12 cellular contexts compared by ENCODE assay signal in the genomic region with DNA sequence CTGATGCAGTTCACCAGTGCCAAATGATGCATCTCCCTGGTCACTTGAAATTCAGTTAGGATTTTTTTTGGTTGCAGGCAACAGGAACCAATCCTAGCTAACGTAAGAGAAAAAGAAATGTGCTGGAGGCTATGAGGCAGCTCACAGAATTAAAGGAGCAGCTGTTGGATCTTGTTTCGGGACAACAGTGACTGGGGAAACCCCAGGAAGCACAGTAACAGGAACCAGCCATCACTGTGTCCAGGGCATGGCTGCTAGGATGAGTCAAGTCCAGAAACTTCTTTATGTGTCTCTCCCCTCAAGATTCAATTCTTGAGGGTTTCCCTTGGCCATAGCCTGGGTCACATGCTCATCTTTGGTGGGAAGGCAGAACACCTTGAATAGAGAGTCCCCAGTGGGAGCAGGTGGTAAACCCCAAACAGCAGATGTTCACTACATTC. TPM values are rescaled to one million over a fixed set of nuclear protein-coding genes. Genes with fewer than 3 reads are reported as not detected.
DNase-seq lines count a peak whose midpoint lies in the region; ATAC-seq, FAIRE-seq and TF ChIP-seq lines count a peak whose summit lies in the region.
"Had no signal": no experiment of that assay in that cellular context is flagged by ENCODE, and none has a peak within 500 bp of the region (broad histone marks: within the 10 kb centered on the region; RNA-seq: fewer than 3 reads in every experiment).

No MANE protein-coding gene starts in this region.

- CTCF ChIA-PET in WTC11 (lab: Charles Lee), result no interaction called here

- no peaks in the 10 kb centered on the region for H3K36me3 Mint-ChIP-seq in WTC11
- H3K36me3 Mint-ChIP-seq: naive thymus-derived CD8-positive, alpha-beta T cell had no signal

- H3K27me3 Mint-ChIP-seq in WTC11 (ENCODE audit: low read depth), result no peaks in the 10 kb centered on the region
- H3K27me3 Mint-ChIP-seq: naive thymus-derived CD8-positive, alpha-beta T cell had no signal

- DNase-seq in GM12892 (ENCODE audit: insufficient read length) (peak; percentile 19), GM20000 (ENCODE audit: low spot score) (peak; percentile 47), foreskin fibroblast (peak; percentile 82 to 86), KG1 (lab: John Stamatoyannopoulos, UW) (no peak), NCI-H1105 (lab: John Stamatoyannopoulos, UW) (no peak), NCI-H187 treated with DMSO at 0.1 percent for 48 hours (lab: John Stamatoyannopoulos, UW) (no peak), WTC11 (ENCODE audit: low spot score) (no peak)
- DNase-seq: brain microvascular endothelial cell; naive thymus-derived CD8-positive, alpha-beta T cell; stimulated activated naive CD4-positive, alpha-beta T cell had no signal

- POLR2A ChIA-PET in WTC11 (lab: Charles Lee), result no interaction called here

- H3K9me3 Mint-ChIP-seq in WTC11, result no peaks in the 10 kb centered on the region
- H3K9me3 Mint-ChIP-seq: naive thymus-derived CD8-positive, alpha-beta T cell had no signal

- H3K4me1 Mint-ChIP-seq in WTC11, result peaks cover 4% of the 10 kb centered on the region

- H3K4me3 Mint-ChIP-seq in WTC11, result no peak overlapping the region
- H3K4me3 Mint-ChIP-seq: naive thymus-derived CD8-positive, alpha-beta T cell had no signal

- no peak overlapping the region for H3K4me3 ChIP-seq in foreskin fibroblast (ENCODE audit: low read depth in 1 of 2, low read length in 2 of 2)

- H3K27ac Mint-ChIP-seq in WTC11, result no peak overlapping the region

- TF ChIP-seq CTCF in GM20000 (IDR thresholded peaks at IDR 0.05; ENCODE audit: extremely low read depth, missing control alignments) (no peak), foreskin fibroblast (IDR thresholded peaks at IDR 0.05; ENCODE audit: low read depth, low read length) (no peak), WTC11 (IDR thresholded peaks at IDR 0.05) (no peak)

- TF ChIP-seq POLR2A in GM12892 (IDR thresholded peaks at IDR 0.05; ENCODE audit: low read depth, low read length), result no peak

- FAIRE-seq in GM12892 (lab: Jason Lieb, UNC), result no peak
- FAIRE-seq: H1 had no signal

- ATAC-seq in HG03354 (IDR thresholded peaks at IDR 0.05; ENCODE audit: poor library complexity, severe bottlenecking, unreplicated experiment) (peak; percentile 71), WTC11 (no peak)
- ATAC-seq: naive thymus-derived CD8-positive, alpha-beta T cell had no signal

TF ChIP-seq in WTC11, 78 proteins besides CTCF, POLR2A, EP300 and RAD21:
- TF ChIP-seq, protein P1, sequence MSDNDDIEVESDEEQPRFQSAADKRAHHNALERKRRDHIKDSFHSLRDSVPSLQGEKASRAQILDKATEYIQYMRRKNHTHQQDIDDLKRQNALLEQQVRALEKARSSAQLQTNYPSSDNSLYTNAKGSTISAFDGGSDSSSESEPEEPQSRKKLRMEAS (CRISPR knock-in tag; IDR thresholded peaks at IDR 0.05), result no peak
- TF ChIP-seq, protein P2, sequence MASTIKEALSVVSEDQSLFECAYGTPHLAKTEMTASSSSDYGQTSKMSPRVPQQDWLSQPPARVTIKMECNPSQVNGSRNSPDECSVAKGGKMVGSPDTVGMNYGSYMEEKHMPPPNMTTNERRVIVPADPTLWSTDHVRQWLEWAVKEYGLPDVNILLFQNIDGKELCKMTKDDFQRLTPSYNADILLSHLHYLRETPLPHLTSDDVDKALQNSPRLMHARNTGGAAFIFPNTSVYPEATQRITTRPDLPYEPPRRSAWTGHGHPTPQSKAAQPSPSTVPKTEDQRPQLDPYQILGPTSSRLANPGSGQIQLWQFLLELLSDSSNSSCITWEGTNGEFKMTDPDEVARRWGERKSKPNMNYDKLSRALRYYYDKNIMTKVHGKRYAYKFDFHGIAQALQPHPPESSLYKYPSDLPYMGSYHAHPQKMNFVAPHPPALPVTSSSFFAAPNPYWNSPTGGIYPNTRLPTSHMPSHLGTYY (CRISPR knock-in tag; IDR thresholded peaks at IDR 0.05), result no peak
- TF ChIP-seq ZNF121 (CRISPR knock-in tag; IDR thresholded peaks at IDR 0.05) (no peak), ETV6 (CRISPR knock-in tag; IDR thresholded peaks at IDR 0.05) (no peak), ZNF317 (CRISPR knock-in tag; IDR thresholded peaks at IDR 0.05; ENCODE audit: borderline replicate concordance, low read depth) (no peak), ZNF671 (CRISPR knock-in tag; IDR thresholded peaks at IDR 0.05) (no peak), JUN (CRISPR knock-in tag; IDR thresholded peaks at IDR 0.05) (no peak), MXD4 (CRISPR knock-in tag; IDR thresholded peaks at IDR 0.05; ENCODE audit: borderline replicate concordance) (no peak), SMAD3 (CRISPR knock-in tag; IDR thresholded peaks at IDR 0.05; ENCODE audit: borderline replicate concordance) (no peak), ZNF232 (CRISPR knock-in tag; IDR thresholded peaks at IDR 0.05) (no peak), GRHL2 (CRISPR knock-in tag; IDR thresholded peaks at IDR 0.05; ENCODE audit: insufficient replicate concordance, severe bottlenecking) (no peak), OVOL2 (CRISPR knock-in tag; IDR thresholded peaks at IDR 0.05; ENCODE audit: borderline replicate concordance) (no peak), CREB1 (CRISPR knock-in tag; IDR thresholded peaks at IDR 0.05) (no peak), TP53 (CRISPR knock-in tag; IDR thresholded peaks at IDR 0.05) (no peak)
- TF ChIP-seq, protein P3, sequence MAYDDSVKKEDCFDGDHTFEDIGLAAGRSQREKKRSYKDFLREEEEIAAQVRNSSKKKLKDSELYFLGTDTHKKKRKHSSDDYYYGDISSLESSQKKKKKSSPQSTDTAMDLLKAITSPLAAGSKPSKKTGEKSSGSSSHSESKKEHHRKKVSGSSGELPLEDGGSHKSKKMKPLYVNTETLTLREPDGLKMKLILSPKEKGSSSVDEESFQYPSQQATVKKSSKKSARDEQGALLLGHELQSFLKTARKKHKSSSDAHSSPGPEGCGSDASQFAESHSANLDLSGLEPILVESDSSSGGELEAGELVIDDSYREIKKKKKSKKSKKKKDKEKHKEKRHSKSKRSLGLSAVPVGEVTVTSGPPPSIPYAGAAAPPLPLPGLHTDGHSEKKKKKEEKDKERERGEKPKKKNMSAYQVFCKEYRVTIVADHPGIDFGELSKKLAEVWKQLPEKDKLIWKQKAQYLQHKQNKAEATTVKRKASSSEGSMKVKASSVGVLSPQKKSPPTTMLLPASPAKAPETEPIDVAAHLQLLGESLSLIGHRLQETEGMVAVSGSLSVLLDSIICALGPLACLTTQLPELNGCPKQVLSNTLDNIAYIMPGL (CRISPR knock-in tag; IDR thresholded peaks at IDR 0.05), result no peak
- TF ChIP-seq, protein P4, sequence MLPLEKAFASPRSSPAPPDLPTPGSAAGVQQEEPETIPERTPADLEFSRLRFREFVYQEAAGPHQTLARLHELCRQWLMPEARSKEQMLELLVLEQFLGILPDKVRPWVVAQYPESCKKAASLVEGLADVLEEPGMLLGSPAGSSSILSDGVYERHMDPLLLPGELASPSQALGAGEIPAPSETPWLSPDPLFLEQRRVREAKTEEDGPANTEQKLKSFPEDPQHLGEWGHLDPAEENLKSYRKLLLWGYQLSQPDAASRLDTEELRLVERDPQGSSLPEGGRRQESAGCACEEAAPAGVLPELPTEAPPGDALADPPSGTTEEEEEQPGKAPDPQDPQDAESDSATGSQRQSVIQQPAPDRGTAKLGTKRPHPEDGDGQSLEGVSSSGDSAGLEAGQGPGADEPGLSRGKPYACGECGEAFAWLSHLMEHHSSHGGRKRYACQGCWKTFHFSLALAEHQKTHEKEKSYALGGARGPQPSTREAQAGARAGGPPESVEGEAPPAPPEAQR (CRISPR knock-in tag; IDR thresholded peaks at IDR 0.05), result no peak
- TF ChIP-seq, protein P5, sequence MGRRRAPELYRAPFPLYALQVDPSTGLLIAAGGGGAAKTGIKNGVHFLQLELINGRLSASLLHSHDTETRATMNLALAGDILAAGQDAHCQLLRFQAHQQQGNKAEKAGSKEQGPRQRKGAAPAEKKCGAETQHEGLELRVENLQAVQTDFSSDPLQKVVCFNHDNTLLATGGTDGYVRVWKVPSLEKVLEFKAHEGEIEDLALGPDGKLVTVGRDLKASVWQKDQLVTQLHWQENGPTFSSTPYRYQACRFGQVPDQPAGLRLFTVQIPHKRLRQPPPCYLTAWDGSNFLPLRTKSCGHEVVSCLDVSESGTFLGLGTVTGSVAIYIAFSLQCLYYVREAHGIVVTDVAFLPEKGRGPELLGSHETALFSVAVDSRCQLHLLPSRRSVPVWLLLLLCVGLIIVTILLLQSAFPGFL (CRISPR knock-in tag; IDR thresholded peaks at IDR 0.05; ENCODE audit: borderline replicate concordance), result no peak

RNA-seq across cellular contexts. Expression of a gene that starts 39.0 kb away (rescaled TPM):
- 10.0 TPM for polyA plus RNA-seq in GM12892 (2012; ENCODE audit: missing spikeins)
- total RNA-seq in WTC11 (2021), result 13.2 to 17.3 TPM (median 13.4 TPM) in 3 replicates

Comparison
In these comparisons a context has a peak if more than half of its experiments do, and no peak if none do; other contexts are left out.
1. DNase-seq: peak in GM12892 (single experiment), GM20000 (single experiment) and foreskin fibroblast (2 of 2); none in KG1 (single experiment), NCI-H1105 (single experiment), NCI-H187 treated with DMSO at 0.1 percent for 48 hours (single experiment) and WTC11 (single experiment).